ENCODE assay signal across 9 cellular contexts in genomic region chr11:62024975-62025374, GRCh38. TPM values are rescaled to one million over a fixed set of nuclear protein-coding genes. Genes with fewer than 3 reads are reported as not detected.
DNase-seq lines count a peak whose midpoint lies in the region; ATAC-seq and TF ChIP-seq lines count a peak whose summit lies in the region.
"Had no signal": no experiment of that assay in that cellular context is flagged by ENCODE, and none has a peak within 500 bp of the region (broad histone marks: within the 10 kb centered on the region; RNA-seq: fewer than 3 reads in every experiment).

No MANE protein-coding gene starts in this region.

- peak overlapping the region; percentile 86 for H3K27ac ChIP-seq in CD4-positive, alpha-beta memory T cell (ENCODE audit: low read depth, low read length)
- H3K27ac ChIP-seq in neutrophil, result peak overlapping the region; percentile 97

- DNase-seq in CD4-positive, alpha-beta memory T cell, result no peak
- DNase-seq in MV-4-11 (lab: John Stamatoyannopoulos, UW) (peak; percentile 67), cerebellar nuclear complex (lab: John Stamatoyannopoulos, UW) (no peak), HuH-7 (ENCODE audit: low spot score) (no peak), GM19238 (ENCODE audit: insufficient read length, low spot score) (no peak)
- no peak for DNase-seq in central memory CD8-positive, alpha-beta T cell (ENCODE audit: low spot score in 2 of 2)
- DNase-seq: H7 had no signal

- H3K36me3 Mint-ChIP-seq in CD4-positive, alpha-beta memory T cell, result peaks cover 0 to 2% of the 10 kb centered on the region in 2 donors
- peaks cover 10% of the 10 kb centered on the region for H3K36me3 Mint-ChIP-seq in central memory CD8-positive, alpha-beta T cell (ENCODE audit: insufficient read depth)

- TF ChIP-seq CTCF in neutrophil (IDR thresholded peaks at IDR 0.05), result no peak

- no peak for ATAC-seq in central memory CD8-positive, alpha-beta T cell (replicated peaks; ENCODE audit: extremely low read depth, poor library complexity, severe bottlenecking)
- no peak for ATAC-seq in HG03520 (IDR thresholded peaks at IDR 0.05; ENCODE audit: unreplicated experiment)

- peaks cover 0 to 14% (median 7%) of the 10 kb centered on the region in 8 donors for H3K9me3 Mint-ChIP-seq in CD4-positive, alpha-beta memory T cell
- H3K9me3 Mint-ChIP-seq in central memory CD8-positive, alpha-beta T cell, result peaks cover 7% of the 10 kb centered on the region

- H3K27ac Mint-ChIP-seq in CD4-positive, alpha-beta memory T cell, result peak overlapping the region; percentile 94 to 100 (median 100)
- peak overlapping the region; percentile 94 for H3K27ac Mint-ChIP-seq in central memory CD8-positive, alpha-beta T cell (ENCODE audit: low read depth)

- H3K4me1 Mint-ChIP-seq in CD4-positive, alpha-beta memory T cell, result peaks cover 13 to 30% (median 23%) of the 10 kb centered on the region in 4 donors
- peaks cover 12% of the 10 kb centered on the region for H3K4me1 Mint-ChIP-seq in central memory CD8-positive, alpha-beta T cell

- peaks cover 24% of the 10 kb centered on the region for H3K4me1 ChIP-seq in CD4-positive, alpha-beta memory T cell (ENCODE audit: insufficient read depth, low read length)
- H3K4me1 ChIP-seq in neutrophil (ENCODE audit: control insufficient read depth in 1 of 2, insufficient read depth in 1 of 2, low read depth in 1 of 2, low read length in 1 of 2), result peaks cover 47 to 55% of the 10 kb centered on the region in 2 experiments

- H3K4me3 ChIP-seq in CD4-positive, alpha-beta memory T cell (ENCODE audit: low read length in 2 of 2), result peak overlapping the region in 1 of 2 donors; percentile 12
- peak overlapping the region; percentile 30 to 33 for H3K4me3 ChIP-seq in neutrophil (ENCODE audit: low read depth in 1 of 2, low read length in 1 of 2)

- POLR2A ChIA-PET in CD4-positive, alpha-beta memory T cell (lab: Charles Lee; ENCODE audit: partially characterized antibody), result interaction anchor here (0.5 to 10.6 kb wide), 18 partner anchors 9 to 815 kb away, joined by 3 to 352 read pairs (median 4); partner anchors contain the start of genes FEN1, FTH1, TMEM258 and WDR74

- H3K27me3 Mint-ChIP-seq in CD4-positive, alpha-beta memory T cell, result no peaks in the 10 kb centered on the region
- H3K27me3 Mint-ChIP-seq in central memory CD8-positive, alpha-beta T cell, result no peaks in the 10 kb centered on the region

- H3K27me3 ChIP-seq in CD4-positive, alpha-beta memory T cell (ENCODE audit: insufficient read depth, low read length), result no peaks in the 10 kb centered on the region
- no peaks in the 10 kb centered on the region for H3K27me3 ChIP-seq in neutrophil

- peak overlapping the region; percentile 17 to 91 (median 78) for H3K4me3 Mint-ChIP-seq in CD4-positive, alpha-beta memory T cell
- peak overlapping the region; percentile 58 for H3K4me3 Mint-ChIP-seq in central memory CD8-positive, alpha-beta T cell

- intact Hi-C loops in CD4-positive, alpha-beta memory T cell (cut with micrococcal nuclease), result loop anchor here (1.0 kb wide), 3 partner anchors 57 to 228 kb away; partner anchors contain the start of gene FTH1

- peaks cover 0 to 6% of the 10 kb centered on the region in 2 donors for H3K9me3 ChIP-seq in CD4-positive, alpha-beta memory T cell (ENCODE audit: control insufficient read depth in 1 of 2, low read length in 2 of 2)
- no peaks in the 10 kb centered on the region for H3K9me3 ChIP-seq in neutrophil

- no peaks in the 10 kb centered on the region for H3K36me3 ChIP-seq in CD4-positive, alpha-beta memory T cell (ENCODE audit: insufficient read depth, low read length)
- no peaks in the 10 kb centered on the region for H3K36me3 ChIP-seq in neutrophil

- CTCF ChIA-PET in CD4-positive, alpha-beta memory T cell (lab: Charles Lee; ENCODE audit: partially characterized antibody), result interaction anchor here (0.6 to 7.6 kb wide), 8 partner anchors 46 to 292 kb away, joined by 3 to 49 read pairs (median 4); partner anchors contain the start of gene FTH1

RNA-seq across cellular contexts. Expression of gene FTH1, which starts 57.5 kb away (rescaled TPM):
- total RNA-seq in CD4-positive, alpha-beta memory T cell, result 100 to 1,000 TPM; 695 to 763 TPM
- polyA plus RNA-seq in CD4-positive, alpha-beta memory T cell, result 1,000 to 10,000 TPM; 3,123 to 3,378 TPM
